Comparison of ENCODE assay signal across 25 cellular contexts in the genomic region with DNA sequence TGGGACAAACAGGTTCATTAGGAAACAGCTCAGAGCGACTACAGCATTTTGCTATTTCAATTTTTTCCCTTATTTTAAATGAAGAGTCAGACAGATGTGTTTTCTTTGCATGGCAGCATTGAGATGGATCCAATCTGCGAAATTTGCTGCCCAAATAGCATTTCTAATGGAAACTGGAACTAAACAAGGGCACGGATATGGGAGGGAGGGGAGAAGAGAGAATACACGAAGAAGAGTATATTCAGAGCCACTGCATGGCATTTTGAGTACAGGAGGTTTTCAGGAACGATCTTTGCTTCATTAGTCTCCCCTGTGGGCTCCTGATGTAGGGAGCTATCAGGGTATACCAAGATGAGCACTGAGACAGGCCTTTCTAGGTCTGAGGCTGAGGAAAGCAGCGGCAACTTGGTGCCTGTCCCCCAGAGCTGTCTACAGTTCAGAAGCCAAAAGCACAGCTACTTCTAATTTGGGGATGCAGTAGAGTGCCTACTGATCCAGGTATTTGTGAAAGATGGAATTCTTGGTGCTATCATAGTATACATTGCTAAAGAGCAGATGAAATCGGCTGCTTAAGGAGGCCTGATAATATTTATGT.
A peak's percentile ranks its signal among the peaks of the same experiment; 100 is the strongest.
DNase-seq lines count a peak whose midpoint lies in the region; ATAC-seq, FAIRE-seq and TF ChIP-seq lines count a peak whose summit lies in the region.
"Had no signal": no experiment of that assay in that cellular context is flagged by ENCODE, and none has a peak within 500 bp of the region (broad histone marks: within the 10 kb centered on the region; RNA-seq: fewer than 3 reads in every experiment).

No MANE protein-coding gene starts in this region.

- peak overlapping the region; percentile 98 for H3K27ac ChIP-seq in caudate nucleus (ENCODE audit: low read depth, low read length)
- no peak overlapping the region for H3K27ac ChIP-seq in sigmoid colon
- no peak overlapping the region for H3K27ac ChIP-seq in aorta (ENCODE audit: low read depth in 1 of 2, low read length in 2 of 2)
- H3K27ac ChIP-seq: PC-9, RWPE1 had no signal

- no peak for TF ChIP-seq EP300 in sigmoid colon (IDR thresholded peaks at IDR 0.05)

- H3K27me3 ChIP-seq in sigmoid colon = no peaks in the 10 kb centered on the region
- no peaks in the 10 kb centered on the region for H3K27me3 ChIP-seq in aorta (ENCODE audit: control insufficient read depth in 1 of 2, insufficient read depth in 2 of 2, low read length in 1 of 2)
- H3K27me3 ChIP-seq: MG63 had no signal

- DNase-seq in HTR-8/SVneo (ENCODE audit: insufficient read length, low spot score) (no peak), caudate nucleus (lab: John Stamatoyannopoulos, UW) (peak in 31 of 61 donors; percentile 2 to 73 (median 21)), inferior parietal cortex (ENCODE audit: extremely low spot score) (peak; percentile 59), putamen (ENCODE audit: low spot score) (peak; percentile 42), DMS153 (lab: John Stamatoyannopoulos, UW) (no peak), sigmoid colon (no peak), aorta (no peak), DMS 273 treated with DMSO at 0.1 percent for 48 hours (lab: John Stamatoyannopoulos, UW) (no peak)
- DNase-seq: CD4-positive, alpha-beta T cell; COR-L47; MG63; NCI-H1417; NCI-H2081 treated with DMSO at 0.1 percent for 48 hours; NCI-H2171 treated with DMSO at 0.1 percent for 48 hours; NCI-H446 treated with DMSO at 0.1 percent for 48 hours; NCI-H69; PC-9; SIG-M5; SK-N-SH had no signal

- 89 to 91% methylated on average over 7 of the region's 7 CpGs for WGBS in sigmoid colon, 2 donors
- 85 to 87% methylated on average over 7 of the region's 7 CpGs for WGBS in aorta, 2 donors

- ATAC-seq in aorta (ENCODE audit: low FRiP score) = no peak
- ATAC-seq: HepG2, K562 had no signal

- no peak for TF ChIP-seq POLR2A in sigmoid colon (IDR thresholded peaks at IDR 0.05)

- no peak for TF ChIP-seq CTCF in sigmoid colon (IDR thresholded peaks at IDR 0.05)

- peaks cover 0 to 8% (median 3%) of the 10 kb centered on the region in 4 donors for H3K9me3 ChIP-seq in sigmoid colon
- H3K9me3 ChIP-seq in aorta (ENCODE audit: control insufficient read depth, low read length) = no peaks in the 10 kb centered on the region

- intact Hi-C loops in sigmoid colon (cut with DNase I) (no loop called here), aorta (cut with DNase I) (no loop called here)

- no peaks in the 10 kb centered on the region for H3K4me1 ChIP-seq in sigmoid colon
- H3K4me1 ChIP-seq in aorta (ENCODE audit: control insufficient read depth in 1 of 2, insufficient read depth in 2 of 2, low read length in 2 of 2) = no peaks in the 10 kb centered on the region

- H3K4me3 ChIP-seq in sigmoid colon (no peak overlapping the region), aorta (ENCODE audit: low read length in 2 of 2) (no peak overlapping the region)
- H3K4me3 ChIP-seq: K562, MG63, PC-9 had no signal

- no peaks in the 10 kb centered on the region for H3K36me3 ChIP-seq in sigmoid colon
- no peaks in the 10 kb centered on the region for H3K36me3 ChIP-seq in aorta (ENCODE audit: control insufficient read depth in 1 of 2, insufficient read depth in 2 of 2, low read length in 1 of 2)
- H3K36me3 ChIP-seq: MG63 had no signal

- FAIRE-seq in HTR-8/SVneo (lab: Jason Lieb, UNC) = peak; percentile 83
- FAIRE-seq: G401.6, GM19239, H1, HepG2, K562 had no signal

Comparison
In these comparisons a context has a peak if more than half of its experiments do, and no peak if none do; other contexts are left out.
1. DNase-seq: peak in caudate nucleus (31 of 61), inferior parietal cortex (single experiment) and putamen (single experiment); none in HTR-8/SVneo (single experiment), DMS153 (single experiment), sigmoid colon (single experiment), aorta (0 of 2) and DMS 273 treated with DMSO at 0.1 percent for 48 hours (single experiment).